ENCODE assay signal across 10 cellular contexts in the genomic region with DNA sequence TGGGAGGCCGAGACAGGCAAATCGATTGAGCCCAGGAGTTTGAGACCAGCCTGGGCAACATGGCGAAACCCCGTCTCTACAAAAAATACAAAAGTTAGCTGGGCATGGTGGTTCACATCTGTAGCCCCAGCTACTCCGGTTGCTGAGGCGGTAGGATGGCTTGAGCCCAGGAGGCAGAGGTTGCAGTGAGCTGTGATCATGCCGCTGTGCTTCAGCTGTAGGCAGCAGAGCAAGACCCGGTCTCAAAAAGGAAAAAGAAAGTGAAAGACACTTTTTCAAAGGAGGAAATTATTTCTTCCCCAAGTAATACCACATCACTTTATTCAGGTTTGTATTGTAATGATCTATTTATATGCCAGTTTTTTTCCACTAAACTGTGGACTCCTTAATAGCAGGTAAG. TPM values are rescaled to one million over a fixed set of nuclear protein-coding genes. Genes with fewer than 3 reads are reported as not detected.
DNase-seq lines count a peak whose midpoint lies in the region; ATAC-seq, FAIRE-seq and TF ChIP-seq lines count a peak whose summit lies in the region.
"Had no signal": no experiment of that assay in that cellular context is flagged by ENCODE, and none has a peak within 500 bp of the region (broad histone marks: within the 10 kb centered on the region; RNA-seq: fewer than 3 reads in every experiment).

No MANE protein-coding gene starts in this region.

- H3K27me3 ChIP-seq in SU-DHL-6 (ENCODE audit: low read length) (no peaks in the 10 kb centered on the region), psoas muscle (ENCODE audit: insufficient read depth in 3 of 3, low read length in 2 of 3) (no peaks in the 10 kb centered on the region)

- no peaks in the 10 kb centered on the region for H3K79me2 ChIP-seq in SU-DHL-6 (ENCODE audit: insufficient read depth, low read length)

- H3K27ac ChIP-seq in SU-DHL-6 (ENCODE audit: low read depth, low read length), result peak overlapping the region; percentile 96
- H3K27ac ChIP-seq in psoas muscle, result no peak overlapping the region

- no peak for DNase-seq in GM18507 (ENCODE audit: extremely low spot score, insufficient read length, low read depth)
- no peak for DNase-seq in psoas muscle
- DNase-seq in NCI-H187 treated with DMSO at 0.1 percent for 48 hours (lab: John Stamatoyannopoulos, UW), result no peak
- no peak for DNase-seq in T1000 (lab: John Stamatoyannopoulos, UW)
- DNase-seq in iPS-NIHi11 (ENCODE audit: low spot score), result no peak

- peak overlapping the region; percentile 92 for H3K4me2 ChIP-seq in SU-DHL-6 (ENCODE audit: low read depth, low read length, poor library complexity, severe bottlenecking)

- peak overlapping the region; percentile 39 for H3K4me3 ChIP-seq in SU-DHL-6 (ENCODE audit: insufficient read depth, low read length, poor library complexity, severe bottlenecking)
- no peak overlapping the region for H3K4me3 ChIP-seq in psoas muscle

- H3K9me3 ChIP-seq in SU-DHL-6 (ENCODE audit: insufficient read depth, low read length), result no peaks in the 10 kb centered on the region
- H3K9me3 ChIP-seq in psoas muscle, result peaks cover 7% of the 10 kb centered on the region

- peak; percentile 92 for FAIRE-seq in GM18507 (lab: Jason Lieb, UNC)

- no peaks in the 10 kb centered on the region for H3K36me3 ChIP-seq in SU-DHL-6 (ENCODE audit: low read length)
- no peaks in the 10 kb centered on the region for H3K36me3 ChIP-seq in psoas muscle (ENCODE audit: insufficient read depth in 1 of 2, low read depth in 1 of 2)

- WGBS in psoas muscle, 3 donors, result 86 to 92% (median 89%) methylated on average over 8 of the region's 8 CpGs

- no peaks in the 10 kb centered on the region for H3K9me2 ChIP-seq in SU-DHL-6 (replicated peaks; ENCODE audit: insufficient read depth, low read length)

- no peaks in the 10 kb centered on the region for H4K20me1 ChIP-seq in SU-DHL-6 (ENCODE audit: low read depth, low read length)

- intact Hi-C loops in psoas muscle (cut with DNase I), result no loop called here

- H3K4me1 ChIP-seq in psoas muscle, result no peaks in the 10 kb centered on the region

- peaks cover 67% of the 10 kb centered on the region for H3F3A ChIP-seq in SU-DHL-6 (ENCODE audit: insufficient read depth)

- TF ChIP-seq CTCF in SU-DHL-6 (IDR thresholded peaks at IDR 0.05; ENCODE audit: insufficient read depth, low read length, poor library complexity, severe bottlenecking), result no peak
- TF ChIP-seq CTCF in psoas muscle (IDR thresholded peaks at IDR 0.05), result no peak

- ATAC-seq in HG02763 (IDR thresholded peaks at IDR 0.05; ENCODE audit: unreplicated experiment) (peak; percentile 85), esophagus mucosa (peak; percentile 58), psoas muscle (no peak)
- ATAC-seq: HCT116 had no signal

- peak overlapping the region; percentile 35 for H3K9ac ChIP-seq in SU-DHL-6 (ENCODE audit: low read length)

- peak overlapping the region; percentile 29 for H2AFZ ChIP-seq in SU-DHL-6 (ENCODE audit: low read depth, low read length, severe bottlenecking)

RNA-seq across cellular contexts. Expression of a gene that starts 35.7 kb away (rescaled TPM):
- total RNA-seq in esophagus mucosa (3.3 TPM), psoas muscle (1 to 10 TPM; 2.9 to 8.3 (median 5.6) TPM)
- 1 to 10 TPM; 2.0 to 2.5 (median 2.4) TPM for polyA plus RNA-seq in psoas muscle

RNA-seq across cellular contexts. Expression of a gene that starts 56.8 kb away (rescaled TPM):
- total RNA-seq in esophagus mucosa, result not detected
- total RNA-seq in psoas muscle, result not detected
- not detected for polyA plus RNA-seq in psoas muscle
- total RNA-seq: dermis microvascular lymphatic vessel endothelial cell had no signal

Comparison
In these comparisons a context has a peak if more than half of its experiments do, and no peak if none do; other contexts are left out.
1. ATAC-seq: peak in HG02763 (single experiment) and esophagus mucosa (single experiment); none in psoas muscle (0 of 4).